In the genomic region with DNA sequence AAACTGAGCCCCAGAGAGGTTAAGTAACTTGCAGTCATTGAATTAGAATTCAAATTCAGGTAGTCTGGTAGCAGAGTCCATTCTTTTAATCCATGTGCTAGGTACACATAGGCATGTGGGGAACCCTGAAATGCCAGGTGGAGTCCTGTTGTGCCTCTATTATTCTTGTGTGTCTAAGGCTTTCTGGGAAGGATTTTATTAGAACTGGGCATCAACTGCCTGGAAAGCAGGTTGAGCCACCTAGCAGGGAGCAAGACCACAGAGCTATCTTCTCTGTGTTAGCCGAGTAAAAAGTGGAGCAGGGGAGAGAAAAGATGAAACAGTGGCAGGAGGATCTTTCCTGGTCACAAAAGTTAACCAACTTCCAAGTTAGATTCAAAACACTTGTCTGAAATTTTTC, we compare ENCODE assay signal across 29 cellular contexts.
"Had no signal": no experiment of that assay in that cellular context is flagged by ENCODE, and none has a peak within 500 bp of the region (broad histone marks: within the 10 kb centered on the region; RNA-seq: fewer than 3 reads in every experiment).

No MANE protein-coding gene starts in this region.

- H3K27me3 ChIP-seq: neutrophil, ovary, spleen, suprapubic skin, testis, tibial artery, transverse colon, upper lobe of right lung, uterus had no signal

- H3K79me2 ChIP-seq: parathyroid adenoma had no signal

- DNase-seq: naive thymus-derived CD4-positive, alpha-beta T cell; natural killer cell; posterior cingulate gyrus; spleen; stimulated activated CD4-positive, alpha-beta T cell treated with anti-CD3 and anti-CD28 coated beads, Interleukin-12 subunit alpha, Interleukin-12 subunit beta, amount 100 ng/mL, for 4 hours; stimulated activated CD4-positive, alpha-beta T cell treated with anti-CD3 and anti-CD28 coated beads, Interleukin-1b, Interleukin-23, amount 100 ng/mL, for 48 hours; stimulated activated CD4-positive, alpha-beta T cell treated with anti-CD3 and anti-CD28 coated beads, Interleukin-4, amount 100 ng/mL, for 1 hour; stimulated activated CD4-positive, alpha-beta T cell treated with anti-CD3 and anti-CD28 coated beads, Interleukin-4, amount 100 ng/mL, for 4 hours; stimulated activated CD8-positive, alpha-beta memory T cell treated with anti-CD3 and anti-CD28 coated beads, Interleukin-4, amount 100 ng/mL, for 48 hours; stimulated activated naive CD4-positive, alpha-beta T cell; stimulated activated naive CD8-positive, alpha-beta T cell treated with anti-CD3 and anti-CD28 coated beads, Interleukin-15, amount 100 ng/mL, for 72 hours; stimulated activated naive CD8-positive, alpha-beta T cell treated with anti-CD3 and anti-CD28 coated beads, Interleukin-15, Interleukin-2, amounts not matched to agents 100 U/mL and 50 U/mL, for 24 hours; testis; tibial artery; upper lobe of right lung had no signal

- H3K27ac ChIP-seq: neutrophil, ovary, parathyroid adenoma, skin epidermis, spleen, suprapubic skin, testis, tibial artery, transverse colon, upper lobe of right lung, uterus had no signal

- H3K9me3 ChIP-seq: neutrophil, ovary, spleen, suprapubic skin, testis, tibial artery, transverse colon, upper lobe of right lung, uterus had no signal

- ATAC-seq: naive thymus-derived CD4-positive, alpha-beta T cell; natural killer cell; right cardiac atrium; stimulated activated memory B cell treated with anti-CD40 and anti-IgM and Interleukin-4, amounts not matched to agents 10 μg/mL and 1 μg/mL and 100 μg/mL, for 72 hours; stimulated activated naive CD8-positive, alpha-beta T cell treated with anti-CD3 and anti-CD28 coated beads, Interleukin-15, amount 100 ng/mL, for 72 hours; stimulated activated naive CD8-positive, alpha-beta T cell treated with anti-CD3 and anti-CD28 coated beads, Interleukin-15, Interleukin-2, amounts not matched to agents 100 U/mL and 50 U/mL, for 24 hours; upper lobe of right lung had no signal

- H3K36me3 ChIP-seq: neutrophil, ovary, spleen, suprapubic skin, tibial artery, transverse colon, upper lobe of right lung, uterus had no signal

- H3K9ac ChIP-seq: parathyroid adenoma had no signal

- H3K4me2 ChIP-seq: smooth muscle cell had no signal

- H3K4me3 Mint-ChIP-seq: naive thymus-derived CD4-positive, alpha-beta T cell; natural killer cell; nephron; neural crest cell; stimulated activated memory B cell treated with anti-CD40 and anti-IgM and Interleukin-4, amounts not matched to agents 10 μg/mL and 1 μg/mL and 100 μg/mL, for 72 hours; stimulated activated naive CD8-positive, alpha-beta T cell treated with anti-CD3 and anti-CD28 coated beads, Interleukin-15, amount 100 ng/mL, for 72 hours; type B pancreatic cell had no signal

- H3K4me1 ChIP-seq: parathyroid adenoma, suprapubic skin, testis, tibial artery, transverse colon, upper lobe of right lung, uterus had no signal

- H3K4me3 ChIP-seq: ovary, skin epidermis, smooth muscle cell, spleen, suprapubic skin, testis, tibial artery, transverse colon, upper lobe of right lung, uterus had no signal

- H3K36me3 Mint-ChIP-seq: naive thymus-derived CD4-positive, alpha-beta T cell; natural killer cell; stimulated activated memory B cell treated with anti-CD40 and anti-IgM and Interleukin-4, amounts not matched to agents 10 μg/mL and 1 μg/mL and 100 μg/mL, for 72 hours; type B pancreatic cell had no signal

- H3K27ac Mint-ChIP-seq: naive thymus-derived CD4-positive, alpha-beta T cell; natural killer cell; nephron; progenitor cell of endocrine pancreas; stimulated activated memory B cell treated with anti-CD40 and anti-IgM and Interleukin-4, amounts not matched to agents 10 μg/mL and 1 μg/mL and 100 μg/mL, for 72 hours; stimulated activated naive CD8-positive, alpha-beta T cell treated with anti-CD3 and anti-CD28 coated beads, Interleukin-15, amount 100 ng/mL, for 72 hours; type B pancreatic cell had no signal

- H3K9me3 Mint-ChIP-seq: naive thymus-derived CD4-positive, alpha-beta T cell; natural killer cell; nephron; stimulated activated naive CD8-positive, alpha-beta T cell treated with anti-CD3 and anti-CD28 coated beads, Interleukin-15, amount 100 ng/mL, for 72 hours; type B pancreatic cell had no signal

- H3K27me3 Mint-ChIP-seq: stimulated activated memory B cell treated with anti-CD40 and anti-IgM and Interleukin-4, amounts not matched to agents 10 μg/mL and 1 μg/mL and 100 μg/mL, for 72 hours had no signal

- H3K4me1 Mint-ChIP-seq: naive thymus-derived CD4-positive, alpha-beta T cell; natural killer cell; stimulated activated memory B cell treated with anti-CD40 and anti-IgM and Interleukin-4, amounts not matched to agents 10 μg/mL and 1 μg/mL and 100 μg/mL, for 72 hours; stimulated activated naive CD8-positive, alpha-beta T cell treated with anti-CD3 and anti-CD28 coated beads, Interleukin-15, amount 100 ng/mL, for 72 hours had no signal
